ENCODE assay signal across 1 cellular context in the genomic region with DNA sequence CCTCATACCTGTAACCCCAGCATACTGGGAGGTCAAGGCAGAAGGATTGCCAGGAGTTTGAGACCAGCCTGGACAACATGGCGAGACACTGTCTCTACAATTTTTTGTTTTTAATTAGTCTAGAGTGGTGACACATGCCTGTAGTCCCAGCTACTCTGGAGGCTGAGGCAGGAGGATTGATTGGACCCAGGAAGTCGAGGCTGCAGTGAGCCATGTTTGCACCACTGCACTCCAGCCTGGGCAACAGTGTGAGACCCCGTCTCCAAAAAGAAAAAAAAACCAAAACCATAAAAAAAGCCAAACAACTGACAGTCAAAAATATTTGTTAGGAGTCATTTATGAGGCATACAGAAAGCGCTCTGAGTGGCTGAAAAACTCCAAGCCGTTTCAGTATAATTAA.
TF ChIP-seq lines count a peak whose summit lies in the region.

No MANE protein-coding gene starts in this region.

TF ChIP-seq in GM23338, 12 proteins besides CTCF, POLR2A, EP300 and RAD21 (continued from another document):
- TF ChIP-seq POLR2AphosphoS5 (IDR thresholded peaks at IDR 0.05; ENCODE audit: low read depth) (no peak), CREB1 (CRISPR knock-in tag; IDR thresholded peaks at IDR 0.05; ENCODE audit: low read depth) (no peak)
